12 cellular contexts compared by ENCODE assay signal in genomic region chr11:122045181-122045586, GRCh38.
DNase-seq lines count a peak whose midpoint lies in the region; ATAC-seq and TF ChIP-seq lines count a peak whose summit lies in the region.
"Had no signal": no experiment of that assay in that cellular context is flagged by ENCODE, and none has a peak within 500 bp of the region (broad histone marks: within the 10 kb centered on the region; RNA-seq: fewer than 3 reads in every experiment).

No MANE protein-coding gene starts in this region.

- WGBS in esophagus squamous epithelium, 2 donors, result 18 to 24% methylated on average over 3 of the region's 3 CpGs

- H3K27me3 ChIP-seq in SJSA1 (replicated peaks) (no peaks in the 10 kb centered on the region), esophagus squamous epithelium (no peaks in the 10 kb centered on the region)

- peak; percentile 96 for DNase-seq in ELR (ENCODE audit: low read depth)
- DNase-seq in SJSA1 (ENCODE audit: low read depth in 1 of 2, low spot score in 2 of 2), result peak; percentile 42 to 65
- DNase-seq in esophagus squamous epithelium (lab: John Stamatoyannopoulos, UW), result no peak
- DNase-seq in pulmonary artery endothelial cell (ENCODE audit: low read depth, low spot score), result peak; percentile 89
- no peak for DNase-seq in NCI-H1694 (lab: John Stamatoyannopoulos, UW)
- no peak for DNase-seq in NCI-H1694 treated with DMSO at 0.1 percent for 48 hours (lab: John Stamatoyannopoulos, UW)
- DNase-seq: activated CD8-positive, alpha-beta memory T cell treated with anti-CD3 and anti-CD28 coated beads, Interleukin-2, amount 10 ng/mL, durations not matched to agents 7 days and 5 days; COR-L47; NCI-H2081 treated with DMSO at 0.1 percent for 48 hours had no signal

- no peak overlapping the region for H3K4me3 ChIP-seq in SJSA1
- H3K4me3 ChIP-seq in esophagus squamous epithelium, result no peak overlapping the region

- intact Hi-C loops in esophagus squamous epithelium (cut with DNase I), result no loop called here

- no peak for TF ChIP-seq CTCF in esophagus squamous epithelium (IDR thresholded peaks at IDR 0.05)

- H3K4me1 ChIP-seq in SJSA1 (replicated peaks), result peaks cover 46% of the 10 kb centered on the region
- peaks cover 0 to 35% (median 10%) of the 10 kb centered on the region in 3 donors for H3K4me1 ChIP-seq in esophagus squamous epithelium

- TF ChIP-seq POLR2A in esophagus squamous epithelium (IDR thresholded peaks at IDR 0.05), result no peak

- ATAC-seq in GM19467 (IDR thresholded peaks at IDR 0.05; ENCODE audit: unreplicated experiment), result no peak
- no peak for ATAC-seq in GM21528 (IDR thresholded peaks at IDR 0.05; ENCODE audit: low FRiP score, unreplicated experiment)
- ATAC-seq: activated CD8-positive, alpha-beta memory T cell treated with anti-CD3 and anti-CD28 coated beads, Interleukin-2, amount 10 ng/mL, durations not matched to agents 7 days and 5 days; stimulated activated effector memory CD8-positive, alpha-beta T cell treated with anti-CD3 and anti-CD28 coated beads, Interleukin-12 subunit alpha, Interleukin-12 subunit beta, amount 100 ng/mL, for 72 hours had no signal

- no peaks in the 10 kb centered on the region for H3K9me3 ChIP-seq in SJSA1 (replicated peaks)
- no peaks in the 10 kb centered on the region for H3K9me3 ChIP-seq in esophagus squamous epithelium

- H3K36me3 ChIP-seq in SJSA1, result no peaks in the 10 kb centered on the region
- no peaks in the 10 kb centered on the region for H3K36me3 ChIP-seq in esophagus squamous epithelium

- H3K27ac ChIP-seq in SJSA1 (peak overlapping the region; percentile 79), esophagus squamous epithelium (peak overlapping the region in 3 of 4 donors; percentile 53 to 63 (median 55))

Comparison
In these comparisons a context has a peak if more than half of its experiments do, and no peak if none do; other contexts are left out.
1. DNase-seq: peak in ELR (single experiment), SJSA1 (2 of 2) and pulmonary artery endothelial cell (single experiment); none in esophagus squamous epithelium (single experiment), NCI-H1694 (single experiment) and NCI-H1694 treated with DMSO at 0.1 percent for 48 hours (single experiment).